In genomic region chr12:31588976-31589375, GRCh38 we compare ENCODE assay signal across 8 cellular contexts. TPM values are rescaled to one million over a fixed set of nuclear protein-coding genes. Genes with fewer than 3 reads are reported as not detected.
DNase-seq lines count a peak whose midpoint lies in the region; ATAC-seq and TF ChIP-seq lines count a peak whose summit lies in the region.

No MANE protein-coding gene starts in this region.

- intact Hi-C loops in mammary epithelial cell (cut with micrococcal nuclease) = no loop called here

- H3K4me1 ChIP-seq in mammary epithelial cell (ENCODE audit: insufficient read depth, low read length) = peaks cover 12% of the 10 kb centered on the region

- no peak overlapping the region for H2AFZ ChIP-seq in mammary epithelial cell (ENCODE audit: low read depth, low read length)

- no peaks in the 10 kb centered on the region for H3K27me3 Mint-ChIP-seq in mesothelial cell of epicardium (ENCODE audit: low read depth)

- 58% methylated on average over 3 of the region's 3 CpGs for WGBS in mammary epithelial cell (ENCODE audit: low coverage, missing lambda C conversion rate)

- dilution Hi-C loops in mammary epithelial cell (cut with HindIII; ENCODE audit: low sequenced_read_pairs) = no loop called here

- no peaks in the 10 kb centered on the region for H3K9me3 Mint-ChIP-seq in mesothelial cell of epicardium

- ATAC-seq in HG03442 (IDR thresholded peaks at IDR 0.05; ENCODE audit: unreplicated experiment) = no peak

- no peaks in the 10 kb centered on the region for H3K27me3 ChIP-seq in mammary epithelial cell (ENCODE audit: insufficient read depth, low read length)

- TF ChIP-seq CTCF in HFF-Myc (IDR thresholded peaks at IDR 0.05; ENCODE audit: low read depth, low read length, missing control alignments) = no peak
- no peak for TF ChIP-seq CTCF in mammary epithelial cell (conservative IDR thresholded peaks at IDR 0.05 in 1 of 2, IDR thresholded peaks at IDR 0.05 in 1 of 2; ENCODE audit: extremely low read depth in 1 of 2, insufficient read depth in 1 of 2, low read depth in 1 of 2, low read length in 2 of 2)
- TF ChIP-seq CTCF in mesothelial cell of epicardium (IDR thresholded peaks at IDR 0.05; ENCODE audit: unreplicated experiment) = no peak

- no peaks in the 10 kb centered on the region for H3K79me2 ChIP-seq in mammary epithelial cell (ENCODE audit: insufficient read depth, low read length)

- H3K36me3 Mint-ChIP-seq in mesothelial cell of epicardium = no peaks in the 10 kb centered on the region

- no peaks in the 10 kb centered on the region for H3K36me3 ChIP-seq in mammary epithelial cell (ENCODE audit: insufficient read depth, low read length)

- peaks cover 43% of the 10 kb centered on the region for H3K4me1 Mint-ChIP-seq in mesothelial cell of epicardium

- H3K27ac Mint-ChIP-seq in mesothelial cell of epicardium = peak overlapping the region; percentile 94

- H3K27ac ChIP-seq in mammary epithelial cell (ENCODE audit: insufficient read depth, low read depth, low read length) = no peak overlapping the region

- H4K20me1 ChIP-seq in mammary epithelial cell (ENCODE audit: insufficient read depth, low read length) = no peaks in the 10 kb centered on the region

- peak overlapping the region; percentile 91 for H3K4me3 Mint-ChIP-seq in mesothelial cell of epicardium

- no peak overlapping the region for H3K9ac ChIP-seq in mammary epithelial cell (ENCODE audit: insufficient read depth, low read length)

- BruUV-seq in mammary epithelial cell (replicated peaks; lab: Mats Ljungman, UMichigan) = no TSS peak

- H3K9me3 ChIP-seq in mammary epithelial cell (replicated peaks; ENCODE audit: insufficient read depth, low read length) = no peaks in the 10 kb centered on the region

- DNase-seq in ACHN (peak; percentile 39), HFF-Myc (ENCODE audit: extremely low read depth, low read depth) (no peak), mammary epithelial cell (no peak), mesothelial cell of epicardium (ENCODE audit: low spot score in 2 of 2, unreplicated experiment in 2 of 2) (no peak), iPS-NIHi11 (ENCODE audit: low spot score) (no peak), RPMI8226 (no peak), DMS153 treated with DMSO at 0.1 percent for 48 hours (lab: John Stamatoyannopoulos, UW; ENCODE audit: unreplicated experiment) (no peak)

- peak overlapping the region; percentile 72; the same call in 1 of the 2 replicates for H3K4me3 ChIP-seq in HFF-Myc (replicated peaks; ENCODE audit: low read depth, low read length)
- peak overlapping the region in 1 of 3 experiments; percentile 90 for H3K4me3 ChIP-seq in mammary epithelial cell (replicated peaks in 1 of 3; ENCODE audit: insufficient read depth in 1 of 3, low read depth in 2 of 3, low read length in 3 of 3)

- CTCF ChIA-PET in mammary epithelial cell (lab: Charles Lee; ENCODE audit: low non-redundant PET) = no interaction called here

- in situ Hi-C loops in ACHN (cut with HindIII; ENCODE audit: low pct_ligation_motif_present, low pct_unique_long_range_greater_than_20kb, low sequenced_read_pairs) (no loop called here), mammary epithelial cell (cut with MboI; ENCODE audit: low sequenced_read_pairs in 2 of 2) (no loop called here)

- peak overlapping the region; percentile 93 for H3K4me2 ChIP-seq in mammary epithelial cell (ENCODE audit: insufficient read depth, low read depth, low read length)

RNA-seq across cellular contexts. Expression of gene DENND5B, which starts 2.0 kb away (rescaled TPM):
- 1 to 10 TPM; 2.6 to 7.5 TPM for total RNA-seq in mammary epithelial cell
- polyA plus RNA-seq in mammary epithelial cell = 2.3 TPM
- polyA minus RNA-seq in mammary epithelial cell = 2.2 TPM
- total RNA-seq in mesothelial cell of epicardium = 27.1 to 27.7 TPM (median 27.2 TPM) in 3 replicates
